In the genomic region with DNA sequence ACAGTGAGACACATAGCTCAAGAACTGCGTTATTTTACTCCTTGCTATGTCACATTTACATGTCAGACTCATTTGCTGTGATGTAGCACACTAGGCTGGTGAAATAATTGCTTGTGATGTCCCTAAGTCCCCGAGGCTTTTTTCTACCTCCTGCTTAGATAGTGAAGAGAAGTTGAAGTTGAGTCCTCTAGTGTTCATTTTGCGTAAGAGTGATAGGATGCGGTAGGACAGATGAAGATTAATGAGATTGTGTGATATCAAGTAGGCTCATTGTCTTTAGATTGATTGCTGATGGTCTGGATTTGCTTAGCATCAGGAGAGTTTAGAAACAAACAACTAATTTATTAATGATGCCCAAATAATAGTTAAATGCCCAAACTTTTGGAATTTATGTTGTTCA, we compare ENCODE assay signal across 13 cellular contexts.
DNase-seq lines count a peak whose midpoint lies in the region; ATAC-seq, FAIRE-seq and TF ChIP-seq lines count a peak whose summit lies in the region.
"Had no signal": no experiment of that assay in that cellular context is flagged by ENCODE, and none has a peak within 500 bp of the region (broad histone marks: within the 10 kb centered on the region; RNA-seq: fewer than 3 reads in every experiment).

No MANE protein-coding gene starts in this region.

- H2AFZ ChIP-seq in K562 (ENCODE audit: low read depth, low read length) = 0 out of 2 replicates have a peak overlapping the region, but pooled peaks have one; percentile 14

- no peak overlapping the region for H3K56ac ChIP-seq in mesendoderm (ENCODE audit: low read length)

- intact Hi-C loops in K562 (cut with micrococcal nuclease) = loop anchor here (5.0 to 10.0 kb wide), 3 partner anchors 131 to 494 kb away; no protein-coding TSS in a partner anchor
- intact Hi-C loops in naive thymus-derived CD4-positive, alpha-beta T cell (cut with micrococcal nuclease) = no loop called here

- H4K5ac ChIP-seq in mesendoderm (ENCODE audit: low read length) = no peak overlapping the region

- H3K79me2 ChIP-seq in K562 (ENCODE audit: control insufficient read depth, insufficient read depth, low read length) (no peaks in the 10 kb centered on the region), mesendoderm (ENCODE audit: control insufficient read depth, insufficient read depth, low read length) (no peaks in the 10 kb centered on the region)

- BruUV-seq in K562 (replicated peaks; lab: Mats Ljungman, UMichigan) = no TSS peak

- H2BK5ac ChIP-seq in mesendoderm (ENCODE audit: low read length) = no peak overlapping the region

- peaks cover 4 to 47% (median 15%) of the 10 kb centered on the region in 5 donors for H3K36me3 Mint-ChIP-seq in naive thymus-derived CD4-positive, alpha-beta T cell

- no peaks in the 10 kb centered on the region for H3K79me1 ChIP-seq in mesendoderm (ENCODE audit: low read length)

- no peak for TF ChIP-seq EP300 in K562 (IDR thresholded peaks at IDR 0.05; ENCODE audit: low read length)

- TF ChIP-seq RAD21 in K562 (CRISPR knock-in tag; conservative IDR thresholded peaks at IDR 0.05 in 1 of 2, IDR thresholded peaks at IDR 0.05 in 1 of 2) = peak in 1 of 2 experiments; percentile 55; a peak in 2 of 4 replicates

- H3K18ac ChIP-seq in mesendoderm (ENCODE audit: low read length) = no peak overlapping the region

- ATAC-seq in K562 (peak; percentile 88), GM21737 (IDR thresholded peaks at IDR 0.05; ENCODE audit: unreplicated experiment) (no peak), HG03378 (IDR thresholded peaks at IDR 0.05; ENCODE audit: unreplicated experiment) (no peak)
- ATAC-seq in naive thymus-derived CD4-positive, alpha-beta T cell = no peak
- ATAC-seq: activated T-cell treated with anti-CD3 and anti-CD28 coated beads, Interleukin-2, amount 50 U/mL, for 4 hours; left lung; stimulated activated memory B cell treated with anti-CD40 and anti-IgM and Interleukin-4, amounts not matched to agents 10 μg/mL and 1 μg/mL and 100 μg/mL, for 72 hours had no signal

- in situ Hi-C loops in K562 (cut with MboI) = no loop called here

- no peaks in the 10 kb centered on the region for H4K20me1 ChIP-seq in K562 (replicated peaks; ENCODE audit: control insufficient read depth, insufficient read depth, low read length)

- H3K9me3 ChIP-seq in K562 (replicated peaks; ENCODE audit: control insufficient read depth, insufficient read depth, low read depth, low read length) = no peaks in the 10 kb centered on the region
- H3K9me3 ChIP-seq in naive thymus-derived CD4-positive, alpha-beta T cell (ENCODE audit: control insufficient read depth in 2 of 3, low read length in 3 of 3) = no peaks in the 10 kb centered on the region
- H3K9me3 ChIP-seq: left lung had no signal

- H3K9me3 Mint-ChIP-seq in naive thymus-derived CD4-positive, alpha-beta T cell = peaks cover 0 to 1% (median 0%) of the 10 kb centered on the region in 11 donors
- H3K9me3 Mint-ChIP-seq: activated T-cell treated with anti-CD3 and anti-CD28 coated beads, Interleukin-2, amount 50 U/mL, for 4 hours; stimulated activated memory B cell treated with anti-CD40 and anti-IgM and Interleukin-4, amounts not matched to agents 10 μg/mL and 1 μg/mL and 100 μg/mL, for 72 hours had no signal

- no peak overlapping the region for H2BK15ac ChIP-seq in mesendoderm (replicated peaks; ENCODE audit: low read depth)

- peak; percentile 19 for FAIRE-seq in K562 (lab: Jason Lieb, UNC)

- H3K27me3 ChIP-seq in K562 (ENCODE audit: control insufficient read depth in 2 of 2, insufficient read depth in 2 of 2, low read length in 2 of 2) (no peaks in the 10 kb centered on the region), mesendoderm (ENCODE audit: insufficient read depth, low read length, poor library complexity) (no peaks in the 10 kb centered on the region)
- no peaks in the 10 kb centered on the region for H3K27me3 ChIP-seq in naive thymus-derived CD4-positive, alpha-beta T cell (ENCODE audit: control insufficient read depth in 2 of 2, insufficient read depth in 2 of 2, low read length in 2 of 2)
- H3K27me3 ChIP-seq: left lung had no signal

- H3K4me1 Mint-ChIP-seq in naive thymus-derived CD4-positive, alpha-beta T cell = no peaks in the 10 kb centered on the region
- H3K4me1 Mint-ChIP-seq: stimulated activated memory B cell treated with anti-CD40 and anti-IgM and Interleukin-4, amounts not matched to agents 10 μg/mL and 1 μg/mL and 100 μg/mL, for 72 hours had no signal

- CTCF ChIA-PET in K562 (lab: Yijun Ruan, JAX; ENCODE audit: low intra/inter-chr PET ratio) = no interaction called here
- CTCF ChIA-PET in naive thymus-derived CD4-positive, alpha-beta T cell (lab: Charles Lee) = interaction anchor here (0.8 kb wide), 2 partner anchors 10 kb away, joined by 3 read pairs; no protein-coding TSS in a partner anchor

- no peak overlapping the region for H3K27ac Mint-ChIP-seq in naive thymus-derived CD4-positive, alpha-beta T cell
- H3K27ac Mint-ChIP-seq: dendritic cell treated with granulocyte-macrophage colony-stimulating factor and Interleukin-4, amounts not matched to agents 40 ng/mL and 50 ng/mL, for 4 days; stimulated activated memory B cell treated with anti-CD40 and anti-IgM and Interleukin-4, amounts not matched to agents 10 μg/mL and 1 μg/mL and 100 μg/mL, for 72 hours had no signal

- H3K4me2 ChIP-seq in K562 (ENCODE audit: insufficient read depth, low read length) = no peak overlapping the region
- no peak overlapping the region for H3K4me2 ChIP-seq in mesendoderm (ENCODE audit: low read length)

- H3K27ac ChIP-seq in K562 (ENCODE audit: extremely low read depth, low read depth, low read length) (no peak overlapping the region), mesendoderm (ENCODE audit: low read depth, low read length) (no peak overlapping the region)
- H3K27ac ChIP-seq in naive thymus-derived CD4-positive, alpha-beta T cell (ENCODE audit: low read depth, low read length) = no peak overlapping the region
- H3K27ac ChIP-seq: left lung, skin epidermis had no signal

- H3K4me3 Mint-ChIP-seq in naive thymus-derived CD4-positive, alpha-beta T cell = no peak overlapping the region
- H3K4me3 Mint-ChIP-seq: activated T-cell treated with anti-CD3 and anti-CD28 coated beads, Interleukin-2, amount 50 U/mL, for 4 hours; dendritic cell treated with granulocyte-macrophage colony-stimulating factor and Interleukin-4, amounts not matched to agents 40 ng/mL and 50 ng/mL, for 4 days; stimulated activated memory B cell treated with anti-CD40 and anti-IgM and Interleukin-4, amounts not matched to agents 10 μg/mL and 1 μg/mL and 100 μg/mL, for 72 hours had no signal

- H2BK120ac ChIP-seq in mesendoderm (ENCODE audit: low read depth, low read length) = no peak overlapping the region

- no peaks in the 10 kb centered on the region for H3K9me1 ChIP-seq in K562 (ENCODE audit: control insufficient read depth, insufficient read depth, low read length)

- no peak overlapping the region for H3K4ac ChIP-seq in mesendoderm (ENCODE audit: low read depth, low read length)

- no peak overlapping the region for H4K8ac ChIP-seq in mesendoderm (ENCODE audit: low read depth, low read length)

- H3K4me1 ChIP-seq in K562 (replicated peaks in 1 of 2; ENCODE audit: control insufficient read depth in 2 of 2, insufficient read depth in 2 of 2, low read length in 2 of 2) (no peaks in the 10 kb centered on the region), mesendoderm (ENCODE audit: control insufficient read depth, low read depth, low read length) (no peaks in the 10 kb centered on the region)
- no peaks in the 10 kb centered on the region for H3K4me1 ChIP-seq in naive thymus-derived CD4-positive, alpha-beta T cell (ENCODE audit: control insufficient read depth in 2 of 2, insufficient read depth in 2 of 2, low read length in 2 of 2)
- H3K4me1 ChIP-seq: left lung had no signal

- H3K27me3 Mint-ChIP-seq in naive thymus-derived CD4-positive, alpha-beta T cell = no peaks in the 10 kb centered on the region
- H3K27me3 Mint-ChIP-seq: dendritic cell treated with granulocyte-macrophage colony-stimulating factor and Interleukin-4, amounts not matched to agents 40 ng/mL and 50 ng/mL, for 4 days; stimulated activated memory B cell treated with anti-CD40 and anti-IgM and Interleukin-4, amounts not matched to agents 10 μg/mL and 1 μg/mL and 100 μg/mL, for 72 hours had no signal

- DNase-seq in EL (peak; percentile 59), MV-4-11 (lab: John Stamatoyannopoulos, UW) (peak; percentile 43), K562 (ENCODE audit: extremely low read depth in 1 of 4, low spot score in 3 of 4) (peak; percentile 14 to 44 (median 23)), mesendoderm (peak; percentile 87), NCI-H2029 treated with DMSO at 0.1 percent for 48 hours (lab: John Stamatoyannopoulos, UW) (no peak)
- DNase-seq in naive thymus-derived CD4-positive, alpha-beta T cell = no peak
- DNase-seq: activated T-cell treated with anti-CD3 and anti-CD28 coated beads, Interleukin-2, amount 50 U/mL, for 4 hours; left lung had no signal

- POLR2A ChIA-PET in K562 (lab: Yijun Ruan, JAX) = no interaction called here
- POLR2A ChIA-PET in naive thymus-derived CD4-positive, alpha-beta T cell (lab: Charles Lee) = no interaction called here

- H3K23ac ChIP-seq in mesendoderm (ENCODE audit: low read length) = no peak overlapping the region

- WGBS in K562 (ENCODE audit: insufficient coverage, low coverage, missing lambda C conversion rate) = 46% methylated on average over 4 of the region's 4 CpGs
- no CpG with 5 or more reads among the region's 4 CpGs for WGBS in mesendoderm (ENCODE audit: extremely low coverage, insufficient coverage, low lambda C conversion rate)

- no peak overlapping the region for H2AK5ac ChIP-seq in mesendoderm (ENCODE audit: low read length)

- peaks cover 19% of the 10 kb centered on the region; the same call in 2 of the 3 replicates for H3K36me3 ChIP-seq in K562 (ENCODE audit: control insufficient read depth, insufficient read depth, low read length)
- H3K36me3 ChIP-seq in mesendoderm (ENCODE audit: control insufficient read depth, insufficient read depth, low read length) = no peaks in the 10 kb centered on the region
- peaks cover 0 to 4% (median 1%) of the 10 kb centered on the region in 3 experiments for H3K36me3 ChIP-seq in naive thymus-derived CD4-positive, alpha-beta T cell (ENCODE audit: control insufficient read depth in 2 of 3, insufficient read depth in 3 of 3, low read length in 3 of 3)

- no peak for TF ChIP-seq POLR2A in K562 (conservative IDR thresholded peaks at IDR 0.05)

- H3K9ac ChIP-seq in K562 (ENCODE audit: insufficient read depth in 1 of 2, low read depth in 2 of 2, low read length in 2 of 2) (no peak overlapping the region), mesendoderm (ENCODE audit: low read length) (no peak overlapping the region)

- peak; percentile 49 to 65 (median 63); a peak in 5 of 6 replicates for TF ChIP-seq CTCF in K562 (IDR thresholded peaks at IDR 0.05 in 2 of 3, conservative IDR thresholded peaks at IDR 0.05 in 1 of 3; ENCODE audit: insufficient read depth in 2 of 3, low read depth in 1 of 3, low read length in 3 of 3)

- no peak overlapping the region for H3K4me3 ChIP-seq in K562
- H3K4me3 ChIP-seq in mesendoderm (ENCODE audit: low read length) = no peak overlapping the region
- H3K4me3 ChIP-seq in naive thymus-derived CD4-positive, alpha-beta T cell (ENCODE audit: low read length) = no peak overlapping the region
- H3K4me3 ChIP-seq: left lung, skin epidermis had no signal

TF ChIP-seq in K562, 482 proteins besides CTCF, POLR2A, EP300 and RAD21 (continues in another document):
- TF ChIP-seq PRMT5 (CRISPR knock-in tag; IDR thresholded peaks at IDR 0.05) (no peak), ZNF436 (CRISPR knock-in tag; IDR thresholded peaks at IDR 0.05) (no peak)

Comparison
In these comparisons a context has a peak if more than half of its experiments do, and no peak if none do; other contexts are left out.
1. DNase-seq: peak in EL (single experiment), MV-4-11 (single experiment), K562 (4 of 4) and mesendoderm (single experiment); none in NCI-H2029 treated with DMSO at 0.1 percent for 48 hours (single experiment) and naive thymus-derived CD4-positive, alpha-beta T cell (0 of 9).